In the genomic region with DNA sequence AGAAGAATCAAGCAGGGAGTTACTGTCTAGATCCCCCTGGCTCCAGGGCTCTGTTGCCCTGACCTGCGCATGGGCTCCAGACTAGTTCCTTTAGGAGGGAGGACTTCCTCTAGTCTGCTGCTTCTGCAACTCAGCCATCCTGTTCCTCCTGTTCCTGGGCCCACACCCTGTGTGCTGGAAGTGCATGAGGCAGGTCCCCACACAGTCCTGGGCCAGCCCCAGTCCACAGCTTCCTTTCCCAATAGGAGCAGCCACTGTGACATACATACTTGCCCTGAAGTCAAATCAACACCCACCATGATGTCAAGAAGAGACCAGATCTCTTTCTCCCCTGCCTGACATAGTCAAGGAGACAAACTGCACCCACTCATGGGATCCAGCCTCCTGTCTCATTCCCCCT, we compare ENCODE assay signal across 17 cellular contexts. TPM values are rescaled to one million over a fixed set of nuclear protein-coding genes. Genes with fewer than 3 reads are reported as not detected.
DNase-seq lines count a peak whose midpoint lies in the region; ATAC-seq and TF ChIP-seq lines count a peak whose summit lies in the region.
"Had no signal": no experiment of that assay in that cellular context is flagged by ENCODE, and none has a peak within 500 bp of the region (broad histone marks: within the 10 kb centered on the region; RNA-seq: fewer than 3 reads in every experiment).

No MANE protein-coding gene starts in this region.

- H3K27me3 Mint-ChIP-seq in GM23338 (ENCODE audit: insufficient read depth, low read depth, poor library complexity) (peaks cover 3% of the 10 kb centered on the region), nephron progenitor cell (ENCODE audit: low read depth, poor library complexity) (peaks cover 26% of the 10 kb centered on the region)

- H3K9me2 ChIP-seq in GM23338 (ENCODE audit: insufficient read depth) = no peaks in the 10 kb centered on the region

- ATAC-seq in GM23338 = no peak
- ATAC-seq in heart left ventricle = peak in 3 of 4 donors; percentile 47 to 78 (median 62)
- ATAC-seq in HG02852 (IDR thresholded peaks at IDR 0.05; ENCODE audit: unreplicated experiment) = no peak
- ATAC-seq: activated CD8-positive, alpha-beta T cell treated with anti-CD3 and anti-CD28 coated beads, Interleukin-2, amount 10 ng/mL, durations not matched to agents 7 days and 5 days had no signal

- no peaks in the 10 kb centered on the region for H3K79me2 ChIP-seq in GM23338 (replicated peaks; ENCODE audit: insufficient read depth)
- H3K79me2 ChIP-seq in parathyroid adenoma = no peaks in the 10 kb centered on the region

- H3K9me3 Mint-ChIP-seq in GM23338 (peaks cover 3% of the 10 kb centered on the region), nephron progenitor cell (no peaks in the 10 kb centered on the region)
- H3K9me3 Mint-ChIP-seq: HFFc6 had no signal

- H3K9me3 ChIP-seq in SK-N-MC (ENCODE audit: low read depth, low read length) = no peaks in the 10 kb centered on the region
- no peaks in the 10 kb centered on the region for H3K9me3 ChIP-seq in heart left ventricle
- no peaks in the 10 kb centered on the region for H3K9me3 ChIP-seq in parathyroid adenoma (ENCODE audit: control insufficient read depth, low read length)
- no peaks in the 10 kb centered on the region for H3K9me3 ChIP-seq in uterus
- H3K9me3 ChIP-seq: BLaER1 had no signal

- H3K27me3 ChIP-seq in GM23338 (ENCODE audit: insufficient read depth) = no peaks in the 10 kb centered on the region
- H3K27me3 ChIP-seq in heart left ventricle = no peaks in the 10 kb centered on the region
- H3K27me3 ChIP-seq in parathyroid adenoma (ENCODE audit: control insufficient read depth, insufficient read depth, low read length) = no peaks in the 10 kb centered on the region
- H3K27me3 ChIP-seq in uterus = no peaks in the 10 kb centered on the region
- H3K27me3 ChIP-seq: BLaER1 had no signal

- H3K27ac ChIP-seq in GM23338 (ENCODE audit: low read depth) (no peak overlapping the region), SK-N-MC (peak overlapping the region; percentile 88), heart left ventricle (peak overlapping the region in 1 of 12 donors; percentile 88), parathyroid adenoma (no peak overlapping the region), uterus (no peak overlapping the region)
- H3K27ac ChIP-seq: BLaER1 had no signal

- TF ChIP-seq POLR2A in heart left ventricle (IDR thresholded peaks at IDR 0.05) (no peak), uterus (IDR thresholded peaks at IDR 0.05) (no peak)

- no peaks in the 10 kb centered on the region for H3F3A ChIP-seq in GM23338 (replicated peaks; ENCODE audit: low read depth)

- H3K27ac Mint-ChIP-seq in GM23338 (no peak overlapping the region), nephron progenitor cell (no peak overlapping the region)
- H3K27ac Mint-ChIP-seq: activated CD8-positive, alpha-beta T cell treated with anti-CD3 and anti-CD28 coated beads, Interleukin-2, amount 10 ng/mL, durations not matched to agents 7 days and 5 days; HFFc6 had no signal

- H3K4me3 ChIP-seq in GM23338 = no peak overlapping the region
- no peak overlapping the region for H3K4me3 ChIP-seq in SK-N-MC
- no peak overlapping the region for H3K4me3 ChIP-seq in heart left ventricle
- no peak overlapping the region for H3K4me3 ChIP-seq in parathyroid adenoma (ENCODE audit: low read depth, low read length)
- no peak overlapping the region for H3K4me3 ChIP-seq in uterus
- H3K4me3 ChIP-seq: BLaER1 had no signal

- WGBS in heart left ventricle, 4 donors = 53 to 71% (median 61%) methylated on average over 1 of the region's 1 CpG

- H3K36me3 Mint-ChIP-seq in GM23338 (ENCODE audit: low read depth) = no peaks in the 10 kb centered on the region
- H3K36me3 Mint-ChIP-seq in nephron progenitor cell (ENCODE audit: low read depth) = no peaks in the 10 kb centered on the region

- H3K9ac ChIP-seq in SK-N-MC (ENCODE audit: insufficient read length) = no peak overlapping the region
- H3K9ac ChIP-seq in parathyroid adenoma = no peak overlapping the region
- H3K9ac ChIP-seq: BLaER1 had no signal

- TF ChIP-seq CTCF in GM23338 (conservative IDR thresholded peaks at IDR 0.05; ENCODE audit: low read depth in 2 of 2) (no peak), heart left ventricle (IDR thresholded peaks at IDR 0.05) (no peak), parathyroid adenoma (IDR thresholded peaks at IDR 0.05) (no peak), uterus (IDR thresholded peaks at IDR 0.05) (no peak), GM10266 (IDR thresholded peaks at IDR 0.05; ENCODE audit: control insufficient read depth, insufficient read depth, low read depth, missing control alignments) (no peak), nephron progenitor cell (IDR thresholded peaks at IDR 0.05) (no peak)

- H3K4me1 ChIP-seq in GM23338 (ENCODE audit: insufficient read depth) (peaks cover 15% of the 10 kb centered on the region), heart left ventricle (peaks cover 0 to 23% (median 0%) of the 10 kb centered on the region in 12 donors), parathyroid adenoma (peaks cover 17% of the 10 kb centered on the region), uterus (no peaks in the 10 kb centered on the region)

- no peaks in the 10 kb centered on the region for H4K20me1 ChIP-seq in GM23338 (replicated peaks; ENCODE audit: insufficient read depth)
- H4K20me1 ChIP-seq: BLaER1 had no signal

- intact Hi-C loops in heart left ventricle (cut with DNase I) = no loop called here
- intact Hi-C loops in uterus (cut with DNase I; ENCODE audit: low total_unique reads) = no loop called here

- H3K4me2 ChIP-seq in GM23338 (no peak overlapping the region), parathyroid adenoma (ENCODE audit: low read length) (no peak overlapping the region)
- H3K4me2 ChIP-seq: BLaER1 had no signal

- H3K4me1 Mint-ChIP-seq in GM23338 (peaks cover 24% of the 10 kb centered on the region), nephron progenitor cell (peaks cover 46% of the 10 kb centered on the region)

- DNase-seq in GM23338 (ENCODE audit: low spot score) (no peak), SK-N-MC (ENCODE audit: low read depth, low spot score) (no peak), heart left ventricle (peak in 2 of 5 donors; percentile 44 to 50), uterus (no peak), GM10266 (ENCODE audit: extremely low spot score) (no peak), nephron progenitor cell (no peak)
- DNase-seq: activated CD8-positive, alpha-beta T cell treated with anti-CD3 and anti-CD28 coated beads, Interleukin-2, amount 10 ng/mL, durations not matched to agents 7 days and 5 days; activated effector memory CD4-positive, alpha-beta T cell treated with anti-CD3 and anti-CD28 coated beads, Interleukin-2, amount 50 U/mL, for 16 hours; DMS79; HFFc6; NCI-H1417; NCI-H524; stimulated activated CD4-positive, alpha-beta T cell treated with anti-CD3 and anti-CD28 coated beads, Interleukin-2, amount 100 ng/mL, for 48 hours had no signal

- H3K4me3 Mint-ChIP-seq in GM23338 (no peak overlapping the region), nephron progenitor cell (no peak overlapping the region)
- H3K4me3 Mint-ChIP-seq: activated CD8-positive, alpha-beta T cell treated with anti-CD3 and anti-CD28 coated beads, Interleukin-2, amount 10 ng/mL, durations not matched to agents 7 days and 5 days; HFFc6 had no signal

- H3K36me3 ChIP-seq in GM23338 (ENCODE audit: insufficient read depth) (no peaks in the 10 kb centered on the region), SK-N-MC (ENCODE audit: insufficient read depth, low read length) (no peaks in the 10 kb centered on the region), heart left ventricle (no peaks in the 10 kb centered on the region), parathyroid adenoma (ENCODE audit: control insufficient read depth, insufficient read depth, low read length) (no peaks in the 10 kb centered on the region), uterus (no peaks in the 10 kb centered on the region)
- H3K36me3 ChIP-seq: BLaER1 had no signal

- peak overlapping the region; percentile 84; the same call in 1 of the 2 replicates for H2AFZ ChIP-seq in GM23338
- H2AFZ ChIP-seq in parathyroid adenoma = peak overlapping the region; percentile 31

TF ChIP-seq in GM23338, 12 proteins besides CTCF, POLR2A, EP300 and RAD21 (continues in another document):
- TF ChIP-seq, protein P1, sequence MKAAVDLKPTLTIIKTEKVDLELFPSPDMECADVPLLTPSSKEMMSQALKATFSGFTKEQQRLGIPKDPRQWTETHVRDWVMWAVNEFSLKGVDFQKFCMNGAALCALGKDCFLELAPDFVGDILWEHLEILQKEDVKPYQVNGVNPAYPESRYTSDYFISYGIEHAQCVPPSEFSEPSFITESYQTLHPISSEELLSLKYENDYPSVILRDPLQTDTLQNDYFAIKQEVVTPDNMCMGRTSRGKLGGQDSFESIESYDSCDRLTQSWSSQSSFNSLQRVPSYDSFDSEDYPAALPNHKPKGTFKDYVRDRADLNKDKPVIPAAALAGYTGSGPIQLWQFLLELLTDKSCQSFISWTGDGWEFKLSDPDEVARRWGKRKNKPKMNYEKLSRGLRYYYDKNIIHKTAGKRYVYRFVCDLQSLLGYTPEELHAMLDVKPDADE (IDR thresholded peaks at IDR 0.05) = no peak
- no peak for TF ChIP-seq NANOG (IDR thresholded peaks at IDR 0.05; ENCODE audit: borderline replicate concordance)
- TF ChIP-seq ZNF331 (CRISPR knock-in tag; IDR thresholded peaks at IDR 0.05; ENCODE audit: low read depth) = no peak
- no peak for TF ChIP-seq ZNF114 (CRISPR knock-in tag; IDR thresholded peaks at IDR 0.05)

RNA-seq across cellular contexts. Expression of a gene that starts 1.3 kb away (rescaled TPM):
- total RNA-seq in GM23338 (2014; rRNA removed; shearing (Covaris generic)) = not detected in 2 replicates
- polyA plus RNA-seq in GM23338 (2016; fragmentation: Nextera tagmentation; extraction: Ambion mirVana) (0.12 TPM in 1 of 2 replicates, not detected in the other), heart left ventricle (not detected)
- total RNA-seq in heart left ventricle (under 1 TPM in 3 of 9 donors, not detected in 6; 0.12 to 0.27 (median 0.20) TPM), uterus (under 1 TPM in 2 of 4 donors, not detected in 2; 0.26 to 0.49 TPM)
- total RNA-seq: activated CD8-positive, alpha-beta T cell treated with anti-CD3 and anti-CD28 coated beads, Interleukin-2, amount 10 ng/mL, durations not matched to agents 7 days and 5 days; HFFc6; renal cortical epithelial cell had no signal

RNA-seq across cellular contexts. Expression of a gene that starts 24.5 kb away (rescaled TPM):
- 0.62 and 0.66 TPM in 2 replicates for total RNA-seq in GM23338 (2014; rRNA removed; shearing (Covaris generic))
- polyA plus RNA-seq in GM23338 (2016; fragmentation: Nextera tagmentation; extraction: Ambion mirVana) (0.28 and 0.52 TPM in 2 replicates), heart left ventricle (under 1 TPM; 0.06 to 0.27 TPM)
- total RNA-seq in heart left ventricle (under 1 TPM in 7 of 9 donors, not detected in 2; 0.08 to 0.54 (median 0.16) TPM), uterus (1 to 10 TPM in 3 of 4 donors, under 1 TPM in 1; 0.29 to 2.1 (median 1.3) TPM)
- total RNA-seq: HFFc6 had no signal

Comparison
In these comparisons a context has a peak if more than half of its experiments do, and no peak if none do; other contexts are left out.
1. ATAC-seq: peak in heart left ventricle (3 of 4); none in GM23338 (single experiment) and HG02852 (single experiment).